ENCODE assay signal across 8 cellular contexts in genomic region chr5:60944904-60945759, GRCh38. TPM values are rescaled to one million over a fixed set of nuclear protein-coding genes. Genes with fewer than 3 reads are reported as not detected.
A peak's percentile ranks its signal among the peaks of the same experiment; 100 is the strongest.
DNase-seq lines count a peak whose midpoint lies in the region; ATAC-seq and TF ChIP-seq lines count a peak whose summit lies in the region.

A gene with protein sequence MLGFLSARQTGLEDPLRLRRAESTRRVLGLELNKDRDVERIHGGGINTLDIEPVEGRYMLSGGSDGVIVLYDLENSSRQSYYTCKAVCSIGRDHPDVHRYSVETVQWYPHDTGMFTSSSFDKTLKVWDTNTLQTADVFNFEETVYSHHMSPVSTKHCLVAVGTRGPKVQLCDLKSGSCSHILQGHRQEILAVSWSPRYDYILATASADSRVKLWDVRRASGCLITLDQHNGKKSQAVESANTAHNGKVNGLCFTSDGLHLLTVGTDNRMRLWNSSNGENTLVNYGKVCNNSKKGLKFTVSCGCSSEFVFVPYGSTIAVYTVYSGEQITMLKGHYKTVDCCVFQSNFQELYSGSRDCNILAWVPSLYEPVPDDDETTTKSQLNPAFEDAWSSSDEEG (minus strand): TSS chr5:60945070. CDS start chr5:60945008, 62 bp downstream.
A gene with protein sequence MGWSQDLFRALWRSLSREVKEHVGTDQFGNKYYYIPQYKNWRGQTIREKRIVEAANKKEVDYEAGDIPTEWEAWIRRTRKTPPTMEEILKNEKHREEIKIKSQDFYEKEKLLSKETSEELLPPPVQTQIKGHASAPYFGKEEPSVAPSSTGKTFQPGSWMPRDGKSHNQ (plus strand): TSS chr5:60945205. CDS start chr5:60945256, 51 bp downstream.

- intact Hi-C loops in left ventricle myocardium inferior (cut with micrococcal nuclease) (no loop called here), posterior vena cava (cut with DNase I) (loop anchor here (5.0 to 10.0 kb wide), 2 partner anchors 390 to 722 kb away; partner anchors contain the start of gene ZSWIM6 (in 1 of the 2)), upper lobe of right lung (cut with DNase I) (no loop called here)

- H3K36me3 ChIP-seq in left ventricle myocardium inferior = peaks cover 9% of the 10 kb centered on the region
- H3K36me3 ChIP-seq in upper lobe of right lung = no peaks in the 10 kb centered on the region

- peaks cover 47% of the 10 kb centered on the region for H3K4me1 ChIP-seq in left ventricle myocardium inferior
- peaks cover 9% of the 10 kb centered on the region for H3K4me1 ChIP-seq in upper lobe of right lung

- DNase-seq in GM13976 (ENCODE audit: low spot score) = peak; percentile 97
- DNase-seq in NCI-H1436 treated with DMSO at 0.1 percent for 48 hours (lab: John Stamatoyannopoulos, UW) = peak; percentile 59
- DNase-seq in T follicular helper cell (ENCODE audit: low read depth) = peak; percentile 84
- DNase-seq in amniotic epithelial cell (ENCODE audit: low read depth) = peak; percentile 89
- peak; percentile 90 for DNase-seq in left ventricle myocardium inferior
- peak; percentile 96 for DNase-seq in posterior vena cava (ENCODE audit: low spot score)
- DNase-seq in upper lobe of right lung = peak; percentile 93

- ATAC-seq in HG02852 (IDR thresholded peaks at IDR 0.05; ENCODE audit: unreplicated experiment) = peak; percentile 100
- ATAC-seq in upper lobe of right lung = peak; percentile 100

- H3K27ac ChIP-seq in left ventricle myocardium inferior (replicated peaks) (peak within 1 kb of the TSS; percentile 86), upper lobe of right lung (peak within 1 kb of the TSS; percentile 79)

- in situ Hi-C loops in GM13976 (cut with MboI; ENCODE audit: low sequenced_read_pairs, unreplicated experiment) = loop anchor here (25.0 kb wide), 1 partner anchor 258 kb away; no protein-coding TSS in a partner anchor

- H3K9me3 ChIP-seq in left ventricle myocardium inferior (replicated peaks) (no peaks in the 10 kb centered on the region), upper lobe of right lung (no peaks in the 10 kb centered on the region)

- TF ChIP-seq CTCF in GM13976 (IDR thresholded peaks at IDR 0.05; ENCODE audit: borderline replicate concordance, control extremely low read depth, extremely low read depth, insufficient read depth, missing control alignments) (no peak), left ventricle myocardium inferior (IDR thresholded peaks at IDR 0.05; ENCODE audit: borderline replicate concordance) (no peak), upper lobe of right lung (IDR thresholded peaks at IDR 0.05) (no peak)

- H3K27me3 ChIP-seq in left ventricle myocardium inferior (ENCODE audit: low read depth) (no peaks in the 10 kb centered on the region), upper lobe of right lung (no peaks in the 10 kb centered on the region)

- H3K4me3 ChIP-seq in left ventricle myocardium inferior (peak within 1 kb of the TSS; percentile 91), upper lobe of right lung (peak within 1 kb of the TSS; percentile 79)

RNA-seq across cellular contexts. Expression of the first gene that starts in this region (rescaled TPM):
- 5.9 TPM for total RNA-seq in left ventricle myocardium inferior
- total RNA-seq in posterior vena cava = 10 to 100 TPM in 1 of 2 donors, 1 to 10 TPM in 1; 9.4 to 12.2 TPM
- 9.1 TPM for total RNA-seq in upper lobe of right lung

RNA-seq across cellular contexts. Expression of the second gene that starts in this region (rescaled TPM):
- 37.6 TPM for total RNA-seq in left ventricle myocardium inferior
- total RNA-seq in posterior vena cava = 10 to 100 TPM; 28.3 to 45.0 TPM
- total RNA-seq in upper lobe of right lung = 17.9 TPM

Comparison
In these comparisons a context has a peak if more than half of its experiments do, and no peak if none do; other contexts are left out.
1. Peak in every context shown above with its lines: DNase-seq, ATAC-seq, H3K4me3 ChIP-seq and H3K27ac ChIP-seq.
2. intact Hi-C loops: an anchor here in posterior vena cava (5.0 to 10.0 kb wide); none called in left ventricle myocardium inferior and upper lobe of right lung.